ENCODE assay signal across 20 cellular contexts in genomic region chr6:106617302-106617701, GRCh38. TPM values are rescaled to one million over a fixed set of nuclear protein-coding genes. Genes with fewer than 3 reads are reported as not detected.
DNase-seq lines count a peak whose midpoint lies in the region; ATAC-seq, FAIRE-seq and TF ChIP-seq lines count a peak whose summit lies in the region.
"Had no signal": no experiment of that assay in that cellular context is flagged by ENCODE, and none has a peak within 500 bp of the region (broad histone marks: within the 10 kb centered on the region; RNA-seq: fewer than 3 reads in every experiment).

No MANE protein-coding gene starts in this region.

- TF ChIP-seq EP300 in HepG2 (IDR thresholded peaks at IDR 0.05; ENCODE audit: low read depth in 2 of 2, low read length in 2 of 2) (no peak), HepG2 (CRISPR knock-in tag; IDR thresholded peaks at IDR 0.05; ENCODE audit: borderline replicate concordance) (no peak)

- H3K27me3 Mint-ChIP-seq in activated T-helper 2 cell treated with anti-CD3 and anti-CD28 coated beads, Interferon-gamma antibody, Interleukin-2, Interleukin-4, amounts not matched to agents 10 μg/mL and 5 μg/mL and 100 μg/mL, durations not matched to agents 14 hours and 24 hours and 36 hours (ENCODE audit: low read depth): no peaks in the 10 kb centered on the region
- H3K27me3 Mint-ChIP-seq in mesothelial cell of epicardium (ENCODE audit: low read depth): no peaks in the 10 kb centered on the region
- H3K27me3 Mint-ChIP-seq in activated CD4-positive, alpha-beta memory T cell treated with anti-CD3 and anti-CD28 coated beads, Interleukin-2, amount 10 ng/mL, durations not matched to agents 7 days and 5 days: no peaks in the 10 kb centered on the region

- TF ChIP-seq POLR2A in HepG2 (IDR thresholded peaks at IDR 0.05; ENCODE audit: insufficient read depth in 1 of 2, low read depth in 2 of 2, low read length in 2 of 2): no peak

- intact Hi-C loops in activated T-helper 2 cell treated with anti-CD3 and anti-CD28 coated beads, Interferon-gamma antibody, Interleukin-2, Interleukin-4, amounts not matched to agents 10 μg/mL and 5 μg/mL and 100 μg/mL, durations not matched to agents 14 hours and 24 hours and 36 hours (cut with micrococcal nuclease): no loop called here
- intact Hi-C loops in HepG2 (cut with micrococcal nuclease; ENCODE audit: unreplicated experiment): no loop called here

- peaks cover 3% of the 10 kb centered on the region for H3K9me3 Mint-ChIP-seq in activated T-helper 2 cell treated with anti-CD3 and anti-CD28 coated beads, Interferon-gamma antibody, Interleukin-2, Interleukin-4, amounts not matched to agents 10 μg/mL and 5 μg/mL and 100 μg/mL, durations not matched to agents 14 hours and 24 hours and 36 hours
- peaks cover 3% of the 10 kb centered on the region for H3K9me3 Mint-ChIP-seq in mesothelial cell of epicardium
- no peaks in the 10 kb centered on the region for H3K9me3 Mint-ChIP-seq in activated CD4-positive, alpha-beta memory T cell treated with anti-CD3 and anti-CD28 coated beads, Interleukin-2, amount 10 ng/mL, durations not matched to agents 7 days and 5 days

- H3K36me3 Mint-ChIP-seq in activated T-helper 2 cell treated with anti-CD3 and anti-CD28 coated beads, Interferon-gamma antibody, Interleukin-2, Interleukin-4, amounts not matched to agents 10 μg/mL and 5 μg/mL and 100 μg/mL, durations not matched to agents 14 hours and 24 hours and 36 hours (ENCODE audit: low read depth): peaks cover 48% of the 10 kb centered on the region
- H3K36me3 Mint-ChIP-seq in mesothelial cell of epicardium: peaks cover 11% of the 10 kb centered on the region
- peaks cover 35% of the 10 kb centered on the region for H3K36me3 Mint-ChIP-seq in activated CD4-positive, alpha-beta memory T cell treated with anti-CD3 and anti-CD28 coated beads, Interleukin-2, amount 10 ng/mL, durations not matched to agents 7 days and 5 days (ENCODE audit: low read depth)

- ATAC-seq in GM19395 (IDR thresholded peaks at IDR 0.05; ENCODE audit: unreplicated experiment) (peak; percentile 70), HG02588 (IDR thresholded peaks at IDR 0.05; ENCODE audit: unreplicated experiment) (peak; percentile 62), HG03457 (IDR thresholded peaks at IDR 0.05; ENCODE audit: unreplicated experiment) (peak; percentile 64), HepG2 (no peak)
- ATAC-seq: PC-3 had no signal

- no peak for FAIRE-seq in HepG2 (lab: Jason Lieb, UNC)

- H3K36me3 ChIP-seq in HepG2 (replicated peaks in 1 of 2; ENCODE audit: control insufficient read depth in 1 of 2, insufficient read depth in 2 of 2, low read length in 2 of 2): no peaks in the 10 kb centered on the region; a peak in 1 of 5 replicates
- H3K36me3 ChIP-seq: BE2C had no signal

- DNase-seq in activated T-helper 2 cell treated with anti-CD3 and anti-CD28 coated beads, Interferon-gamma antibody, Interleukin-2, Interleukin-4, amounts not matched to agents 10 μg/mL and 5 μg/mL and 100 μg/mL, durations not matched to agents 14 hours and 24 hours and 36 hours (ENCODE audit: low spot score): no peak
- DNase-seq in HepG2 (ENCODE audit: low spot score) (no peak), mesothelial cell of epicardium (ENCODE audit: low spot score in 2 of 2, unreplicated experiment in 2 of 2) (no peak), mesenteric fat pad (ENCODE audit: low spot score) (no peak)
- DNase-seq in activated CD4-positive, alpha-beta memory T cell treated with anti-CD3 and anti-CD28 coated beads, Interleukin-2, amount 10 ng/mL, durations not matched to agents 7 days and 5 days: no peak
- DNase-seq: activated T-cell treated with anti-CD3 and anti-CD28 coated beads, Interleukin-2, amount 50 U/mL, for 48 hours; adrenal gland; BE2C; caudate nucleus; effector CD8-positive, alpha-beta T cell; hippocampal formation; Kasumi-1; NCI-H446; occipital lobe; PC-3; stimulated activated CD4-positive, alpha-beta T cell treated with anti-CD3 and anti-CD28 coated beads, Interleukin-4, amount 100 ng/mL, for 4 hours had no signal

- CTCF ChIA-PET in HepG2 (lab: Yijun Ruan, JAX; ENCODE audit: low intra/inter-chr PET ratio, low total read pairs): no interaction called here
- CTCF ChIA-PET in activated CD4-positive, alpha-beta memory T cell treated with anti-CD3 and anti-CD28 coated beads, Interleukin-2, amount 10 ng/mL, durations not matched to agents 7 days and 5 days (lab: Charles Lee): interaction anchor here (1.5 kb wide), 1 partner anchor 9 kb away, joined by 4 read pairs; no protein-coding TSS in a partner anchor

- peaks cover 57% of the 10 kb centered on the region for H3K4me1 Mint-ChIP-seq in activated T-helper 2 cell treated with anti-CD3 and anti-CD28 coated beads, Interferon-gamma antibody, Interleukin-2, Interleukin-4, amounts not matched to agents 10 μg/mL and 5 μg/mL and 100 μg/mL, durations not matched to agents 14 hours and 24 hours and 36 hours (ENCODE audit: low read depth)
- no peaks in the 10 kb centered on the region for H3K4me1 Mint-ChIP-seq in mesothelial cell of epicardium
- peaks cover 43% of the 10 kb centered on the region for H3K4me1 Mint-ChIP-seq in activated CD4-positive, alpha-beta memory T cell treated with anti-CD3 and anti-CD28 coated beads, Interleukin-2, amount 10 ng/mL, durations not matched to agents 7 days and 5 days

- H3K27ac Mint-ChIP-seq in activated T-helper 2 cell treated with anti-CD3 and anti-CD28 coated beads, Interferon-gamma antibody, Interleukin-2, Interleukin-4, amounts not matched to agents 10 μg/mL and 5 μg/mL and 100 μg/mL, durations not matched to agents 14 hours and 24 hours and 36 hours: peak overlapping the region; percentile 30
- no peak overlapping the region for H3K27ac Mint-ChIP-seq in mesothelial cell of epicardium
- H3K27ac Mint-ChIP-seq in activated CD4-positive, alpha-beta memory T cell treated with anti-CD3 and anti-CD28 coated beads, Interleukin-2, amount 10 ng/mL, durations not matched to agents 7 days and 5 days: no peak overlapping the region

- no peak overlapping the region for H3K4me3 ChIP-seq in HepG2 (replicated peaks in 1 of 3; ENCODE audit: insufficient read depth in 1 of 3, low read depth in 2 of 3, low read length in 3 of 3)
- H3K4me3 ChIP-seq: adrenal gland, tibial nerve had no signal

- H3K27me3 ChIP-seq in HepG2 (ENCODE audit: control insufficient read depth in 1 of 2, insufficient read depth in 2 of 2, low read length in 2 of 2): no peaks in the 10 kb centered on the region
- H3K27me3 ChIP-seq: adrenal gland, BE2C, tibial nerve had no signal

- H3K4me1 ChIP-seq in HepG2 (ENCODE audit: insufficient read depth, low read length): peaks cover 52% of the 10 kb centered on the region
- H3K4me1 ChIP-seq: adrenal gland, BE2C, tibial nerve had no signal

- TF ChIP-seq RAD21 in HepG2 (CRISPR knock-in tag; IDR thresholded peaks at IDR 0.05): no peak

- POLR2A ChIA-PET in HepG2 (lab: Yijun Ruan, JAX): no interaction called here
- POLR2A ChIA-PET in activated CD4-positive, alpha-beta memory T cell treated with anti-CD3 and anti-CD28 coated beads, Interleukin-2, amount 10 ng/mL, durations not matched to agents 7 days and 5 days (lab: Charles Lee): interaction anchor here (1.2 to 2.2 kb wide), 2 partner anchors 11 to 13 kb away, joined by 6 to 10 read pairs; partner anchors contain the start of genes QRSL1 and RTN4IP1

- H3K4me3 Mint-ChIP-seq in activated T-helper 2 cell treated with anti-CD3 and anti-CD28 coated beads, Interferon-gamma antibody, Interleukin-2, Interleukin-4, amounts not matched to agents 10 μg/mL and 5 μg/mL and 100 μg/mL, durations not matched to agents 14 hours and 24 hours and 36 hours (ENCODE audit: low read depth): no peak overlapping the region
- no peak overlapping the region for H3K4me3 Mint-ChIP-seq in mesothelial cell of epicardium
- H3K4me3 Mint-ChIP-seq in activated CD4-positive, alpha-beta memory T cell treated with anti-CD3 and anti-CD28 coated beads, Interleukin-2, amount 10 ng/mL, durations not matched to agents 7 days and 5 days: no peak overlapping the region

- no TSS peak for BruUV-seq in HepG2 (replicated peaks; lab: Mats Ljungman, UMichigan)

- H3K79me2 ChIP-seq in HepG2 (ENCODE audit: insufficient read depth, low read length): no peaks in the 10 kb centered on the region

- H4K20me1 ChIP-seq in HepG2 (ENCODE audit: insufficient read depth, low read length): no peaks in the 10 kb centered on the region

- no peak overlapping the region for H3K9ac ChIP-seq in HepG2 (ENCODE audit: insufficient read depth, low read depth, low read length)

- no peak overlapping the region for H2AFZ ChIP-seq in HepG2 (ENCODE audit: low read length)

- H3K27ac ChIP-seq in HepG2 (ENCODE audit: extremely low read length, insufficient read depth, low read length): no peak overlapping the region
- H3K27ac ChIP-seq: adrenal gland, tibial nerve had no signal

- in situ Hi-C loops in HepG2 (cut with HindIII; ENCODE audit: extremely low pct_ligation_motif_present, low pct_unique_long_range_greater_than_20kb): no loop called here

- no peak overlapping the region for H3K4me2 ChIP-seq in HepG2 (ENCODE audit: low read depth, low read length)

- H3K9me3 ChIP-seq in HepG2 (ENCODE audit: low read length): no peaks in the 10 kb centered on the region; the same call in 1 of the 2 replicates
- H3K9me3 ChIP-seq: adrenal gland, BE2C, tibial nerve had no signal

- no peak for TF ChIP-seq CTCF in HepG2 (CRISPR knock-in tag; IDR thresholded peaks at IDR 0.05)
- no peak for TF ChIP-seq CTCF in mesothelial cell of epicardium (IDR thresholded peaks at IDR 0.05; ENCODE audit: unreplicated experiment)

RNA-seq across cellular contexts. Expression of gene RTN4IP1, which starts 12.0 kb away (rescaled TPM):
- total RNA-seq in activated T-helper 2 cell treated with anti-CD3 and anti-CD28 coated beads, Interferon-gamma antibody, Interleukin-2, Interleukin-4, amounts not matched to agents 10 μg/mL and 5 μg/mL and 100 μg/mL, durations not matched to agents 14 hours and 24 hours and 36 hours: 6.4 and 7.9 TPM in 2 replicates
- 17.2 and 25.2 TPM in 2 replicates for total RNA-seq in HepG2 (2016; rRNA removed; fragmentation: Illumina TruSeq; extraction: Trizol)
- total RNA-seq in HepG2 (2016; cell fraction: cytosol; rRNA removed; fragmentation: Illumina TruSeq; extraction: Trizol; ENCODE audit: low read depth): 6.0 and 8.2 TPM in 2 replicates
- total RNA-seq in HepG2 (2016; cell fraction: insoluble cytoplasmic fraction; rRNA removed; fragmentation: Illumina TruSeq; extraction: Trizol): 18.1 and 25.5 TPM in 2 replicates
- total RNA-seq in HepG2 (2016; cell fraction: membrane; rRNA removed; fragmentation: Illumina TruSeq; extraction: Trizol): 10.8 and 11.0 TPM in 2 replicates
- total RNA-seq in HepG2 (2016; cell fraction: nucleus; rRNA removed; fragmentation: Illumina TruSeq; extraction: Trizol): 11.3 and 12.1 TPM in 2 replicates
- 4.7 and 5.5 TPM in 2 replicates for polyA plus RNA-seq in HepG2 (2011; rRNA removed)
- 4.0 and 5.2 TPM in 2 replicates for polyA plus RNA-seq in HepG2 (2011; cell fraction: cytosol; rRNA removed)
- 1.7 and 2.3 TPM in 2 replicates for polyA plus RNA-seq in HepG2 (2011; cell fraction: nucleus; rRNA removed)
- polyA plus RNA-seq in HepG2 (2012): 7.0 and 7.1 TPM in 2 replicates
- 2.7 and 3.5 TPM in 2 replicates for polyA plus RNA-seq in HepG2 (2016; cell fraction: cytosol; fragmentation: Illumina TruSeq; extraction: Trizol; ENCODE audit: low read depth)
- polyA plus RNA-seq in HepG2 (2016; cell fraction: insoluble cytoplasmic fraction; fragmentation: Illumina TruSeq; extraction: Trizol; ENCODE audit: low read depth): 19.5 and 22.1 TPM in 2 replicates
- 5.7 and 6.9 TPM in 2 replicates for polyA plus RNA-seq in HepG2 (2016; cell fraction: membrane; fragmentation: Illumina TruSeq; extraction: Trizol; ENCODE audit: low read depth)
- 6.8 and 8.1 TPM in 2 replicates for polyA plus RNA-seq in HepG2 (2016; cell fraction: nucleus; fragmentation: Illumina TruSeq; extraction: Trizol; ENCODE audit: insufficient read depth, low read depth)
- polyA minus RNA-seq in HepG2 (2011; rRNA and poly(A)+ RNA removed; ENCODE audit: low replicate concordance): 4.5 and 10.4 TPM in 2 replicates
- polyA minus RNA-seq in HepG2 (2011; cell fraction: cytosol; rRNA and poly(A)+ RNA removed): 2.9 and 3.2 TPM in 2 replicates
- 10.2 and 10.3 TPM in 2 replicates for polyA minus RNA-seq in HepG2 (2011; cell fraction: nucleus; rRNA and poly(A)+ RNA removed)
- total RNA-seq in mesothelial cell of epicardium: 6.8 to 8.1 TPM (median 7.5 TPM) in 3 replicates
- 1 to 10 TPM; 5.8 to 7.7 TPM for total RNA-seq in activated CD4-positive, alpha-beta memory T cell treated with anti-CD3 and anti-CD28 coated beads, Interleukin-2, amount 10 ng/mL, durations not matched to agents 7 days and 5 days
- 4.8 TPM for total RNA-seq in mesenteric fat pad

RNA-seq across cellular contexts. Expression of gene QRSL1, which starts 12.1 kb away (rescaled TPM):
- 18.9 and 21.8 TPM in 2 replicates for total RNA-seq in activated T-helper 2 cell treated with anti-CD3 and anti-CD28 coated beads, Interferon-gamma antibody, Interleukin-2, Interleukin-4, amounts not matched to agents 10 μg/mL and 5 μg/mL and 100 μg/mL, durations not matched to agents 14 hours and 24 hours and 36 hours
- 22.3 and 24.2 TPM in 2 replicates for total RNA-seq in HepG2 (2016; rRNA removed; fragmentation: Illumina TruSeq; extraction: Trizol)
- total RNA-seq in HepG2 (2016; cell fraction: cytosol; rRNA removed; fragmentation: Illumina TruSeq; extraction: Trizol; ENCODE audit: low read depth): 8.5 and 9.3 TPM in 2 replicates
- total RNA-seq in HepG2 (2016; cell fraction: insoluble cytoplasmic fraction; rRNA removed; fragmentation: Illumina TruSeq; extraction: Trizol): 22.7 and 26.6 TPM in 2 replicates
- total RNA-seq in HepG2 (2016; cell fraction: membrane; rRNA removed; fragmentation: Illumina TruSeq; extraction: Trizol): 19.1 and 19.6 TPM in 2 replicates
- total RNA-seq in HepG2 (2016; cell fraction: nucleus; rRNA removed; fragmentation: Illumina TruSeq; extraction: Trizol): 13.8 and 19.9 TPM in 2 replicates
- polyA plus RNA-seq in HepG2 (2011; rRNA removed): 6.4 and 8.2 TPM in 2 replicates
- polyA plus RNA-seq in HepG2 (2011; cell fraction: cytosol; rRNA removed): 5.0 and 5.5 TPM in 2 replicates
- polyA plus RNA-seq in HepG2 (2011; cell fraction: nucleus; rRNA removed): 3.4 and 3.8 TPM in 2 replicates
- 7.6 and 8.7 TPM in 2 replicates for polyA plus RNA-seq in HepG2 (2012)
- 5.1 and 6.2 TPM in 2 replicates for polyA plus RNA-seq in HepG2 (2016; cell fraction: cytosol; fragmentation: Illumina TruSeq; extraction: Trizol; ENCODE audit: low read depth)
- polyA plus RNA-seq in HepG2 (2016; cell fraction: insoluble cytoplasmic fraction; fragmentation: Illumina TruSeq; extraction: Trizol; ENCODE audit: low read depth): 18.4 and 18.9 TPM in 2 replicates
- 9.0 and 9.9 TPM in 2 replicates for polyA plus RNA-seq in HepG2 (2016; cell fraction: membrane; fragmentation: Illumina TruSeq; extraction: Trizol; ENCODE audit: low read depth)
- polyA plus RNA-seq in HepG2 (2016; cell fraction: nucleus; fragmentation: Illumina TruSeq; extraction: Trizol; ENCODE audit: insufficient read depth, low read depth): 11.0 and 15.2 TPM in 2 replicates
- polyA minus RNA-seq in HepG2 (2011; rRNA and poly(A)+ RNA removed; ENCODE audit: low replicate concordance): 12.6 and 15.4 TPM in 2 replicates
- polyA minus RNA-seq in HepG2 (2011; cell fraction: cytosol; rRNA and poly(A)+ RNA removed): 5.0 and 5.5 TPM in 2 replicates
- 18.9 and 19.0 TPM in 2 replicates for polyA minus RNA-seq in HepG2 (2011; cell fraction: nucleus; rRNA and poly(A)+ RNA removed)
- total RNA-seq in mesothelial cell of epicardium: 16.1 to 17.5 TPM (median 17.2 TPM) in 3 replicates
- total RNA-seq in activated CD4-positive, alpha-beta memory T cell treated with anti-CD3 and anti-CD28 coated beads, Interleukin-2, amount 10 ng/mL, durations not matched to agents 7 days and 5 days: 10 to 100 TPM; 11.6 to 12.2 TPM
- total RNA-seq in mesenteric fat pad: 9.0 TPM
